Comparison of ENCODE assay signal across 1 cellular context in genomic region chr17:34980681-34981537, GRCh38.
TF ChIP-seq lines count a peak whose summit lies in the region.

No MANE protein-coding gene starts in this region.

TF ChIP-seq in K562, 482 proteins besides CTCF, POLR2A, EP300 and RAD21 (continued from another document and continues in another):
- no peak for TF ChIP-seq HBP1 (CRISPR knock-in tag; IDR thresholded peaks at IDR 0.05)
- TF ChIP-seq MXD1 (CRISPR knock-in tag; IDR thresholded peaks at IDR 0.05; ENCODE audit: borderline replicate concordance, poor library complexity, severe bottlenecking), result no peak
- TF ChIP-seq POLR3A (IDR thresholded peaks at IDR 0.05; ENCODE audit: borderline replicate concordance, extremely low read depth, insufficient read depth, insufficient read length), result no peak
- no peak for TF ChIP-seq HDAC2 (IDR thresholded peaks at IDR 0.05)
- no peak for TF ChIP-seq KDM5B (IDR thresholded peaks at IDR 0.05; ENCODE audit: insufficient replicate concordance, low read depth, low read length)
- TF ChIP-seq MTA1 (IDR thresholded peaks at IDR 0.05; ENCODE audit: borderline replicate concordance), result no peak; the same call in 1 of the 2 replicates
- 0 out of 2 replicates have a peak, but pooled peaks have one; percentile 13 for TF ChIP-seq SMAD3 (CRISPR knock-in tag; conservative IDR thresholded peaks at IDR 0.05)
- no peak for TF ChIP-seq ZNF584 (CRISPR knock-in tag; IDR thresholded peaks at IDR 0.05; ENCODE audit: low read depth)
- no peak for TF ChIP-seq NR2C1 (IDR thresholded peaks at IDR 0.05)
- TF ChIP-seq NR2C1 (tag; IDR thresholded peaks at IDR 0.05), result no peak
- TF ChIP-seq NUFIP1 (IDR thresholded peaks at IDR 0.05; ENCODE audit: partially characterized antibody), result no peak
- TF ChIP-seq TEAD4 (IDR thresholded peaks at IDR 0.05; ENCODE audit: low read length), result no peak
- TF ChIP-seq TEAD4 (CRISPR knock-in tag; IDR thresholded peaks at IDR 0.05; ENCODE audit: borderline replicate concordance), result no peak
- no peak for TF ChIP-seq EHMT2 (IDR thresholded peaks at IDR 0.05)
- no peak for TF ChIP-seq MYNN (IDR thresholded peaks at IDR 0.05)
- TF ChIP-seq MYNN (CRISPR knock-in tag; IDR thresholded peaks at IDR 0.05), result no peak
- peak; percentile 77 for TF ChIP-seq RBM22 (IDR thresholded peaks at IDR 0.05; ENCODE audit: low read depth, low read length, poor library complexity, severe bottlenecking)
- no peak for TF ChIP-seq ZNF212 (CRISPR knock-in tag; IDR thresholded peaks at IDR 0.05)
- TF ChIP-seq ZNF592 (IDR thresholded peaks at IDR 0.05), result no peak; the same call in 1 of the 2 replicates
- TF ChIP-seq ZNF75A (CRISPR knock-in tag; IDR thresholded peaks at IDR 0.05), result no peak
- peak; percentile 78 for TF ChIP-seq RBBP5 (IDR thresholded peaks at IDR 0.05; ENCODE audit: borderline replicate concordance, insufficient read depth, low read length, poor library complexity, severe bottlenecking)
- no peak for TF ChIP-seq TRIM28 (IDR thresholded peaks at IDR 0.05)
- no peak for TF ChIP-seq KDM4B (IDR thresholded peaks at IDR 0.05; ENCODE audit: borderline replicate concordance in 2 of 2, low read depth in 1 of 2)
- TF ChIP-seq NFIX (CRISPR knock-in tag; IDR thresholded peaks at IDR 0.05; ENCODE audit: low read depth), result no peak
- no peak for TF ChIP-seq SIN3A (IDR thresholded peaks at IDR 0.05; ENCODE audit: borderline replicate concordance in 2 of 2, control insufficient read depth in 1 of 2, low read depth in 2 of 2, low read length in 2 of 2)
- TF ChIP-seq KDM1A (IDR thresholded peaks at IDR 0.05), result no peak
- TF ChIP-seq ZNF146 (CRISPR knock-in tag; IDR thresholded peaks at IDR 0.05; ENCODE audit: unreplicated experiment), result no peak
- TF ChIP-seq KHSRP (IDR thresholded peaks at IDR 0.05), result no peak
- no peak for TF ChIP-seq MCM3 (IDR thresholded peaks at IDR 0.05)
- TF ChIP-seq KDM2B (CRISPR knock-in tag; IDR thresholded peaks at IDR 0.05), result no peak
- peak; percentile 92 for TF ChIP-seq BRD4 (IDR thresholded peaks at IDR 0.05)
- TF ChIP-seq ZNF398 (CRISPR knock-in tag; IDR thresholded peaks at IDR 0.05), result no peak
- peak; percentile 50 for TF ChIP-seq PML (IDR thresholded peaks at IDR 0.05; ENCODE audit: low read length)
- no peak for TF ChIP-seq HDAC6 (IDR thresholded peaks at IDR 0.05; ENCODE audit: low read depth, low read length)
- peak; percentile 66 to 71 for TF ChIP-seq MAZ (CRISPR knock-in tag; conservative IDR thresholded peaks at IDR 0.05 in 1 of 2, IDR thresholded peaks at IDR 0.05 in 1 of 2)
- no peak for TF ChIP-seq JUNB (CRISPR knock-in tag; conservative IDR thresholded peaks at IDR 0.05)
- TF ChIP-seq RNF219 (CRISPR knock-in tag; IDR thresholded peaks at IDR 0.05), result no peak
- TF ChIP-seq PRDM10 (IDR thresholded peaks at IDR 0.05; ENCODE audit: partially characterized antibody), result no peak
- TF ChIP-seq FOXK1 (CRISPR knock-in tag; IDR thresholded peaks at IDR 0.05; ENCODE audit: borderline replicate concordance), result no peak
- no peak for TF ChIP-seq NCOR1 (IDR thresholded peaks at IDR 0.05)
- TF ChIP-seq CTBP1 (IDR thresholded peaks at IDR 0.05; ENCODE audit: borderline replicate concordance), result no peak; the same call in 1 of the 2 replicates
- no peak for TF ChIP-seq CGGBP1 (CRISPR knock-in tag; IDR thresholded peaks at IDR 0.05)
- TF ChIP-seq SRSF3 (IDR thresholded peaks at IDR 0.05; ENCODE audit: insufficient read depth, low read length), result no peak; the same call in 1 of the 2 replicates
- TF ChIP-seq ZNF639 (CRISPR knock-in tag; conservative IDR thresholded peaks at IDR 0.05 in 1 of 2, IDR thresholded peaks at IDR 0.05 in 1 of 2), result no peak
- TF ChIP-seq L3MBTL2 (IDR thresholded peaks at IDR 0.05), result peak; percentile 69
- peak; percentile 79; the same call in 1 of the 2 replicates for TF ChIP-seq AFF4 (CRISPR knock-in tag; IDR thresholded peaks at IDR 0.05)
- no peak for TF ChIP-seq ZBTB8A (IDR thresholded peaks at IDR 0.05; ENCODE audit: partially characterized antibody)
- TF ChIP-seq KLF13 (tag; IDR thresholded peaks at IDR 0.05; ENCODE audit: borderline replicate concordance, low read depth), result no peak
- no peak for TF ChIP-seq RHOXF2B (CRISPR knock-in tag; conservative IDR thresholded peaks at IDR 0.05)
